Comparison of ENCODE assay signal across 1 cellular context in genomic region chr17:79777166-79777843, GRCh38.
TF ChIP-seq lines count a peak whose summit lies in the region.

No MANE protein-coding gene starts in this region.

TF ChIP-seq in HepG2, 621 proteins besides CTCF, POLR2A, EP300 and RAD21 (continued from another document and continues in another):
- TF ChIP-seq AKAP8 (CRISPR knock-in tag; IDR thresholded peaks at IDR 0.05) = 0 out of 2 replicates have a peak, but pooled peaks have one; percentile 0
- TF ChIP-seq ZNF503 (CRISPR knock-in tag; IDR thresholded peaks at IDR 0.05) = no peak
- no peak for TF ChIP-seq TP53 (CRISPR knock-in tag; conservative IDR thresholded peaks at IDR 0.05)
- TF ChIP-seq MAZ (IDR thresholded peaks at IDR 0.05; ENCODE audit: borderline replicate concordance, low read depth, low read length) = peak; percentile 34; the same call in 1 of the 2 replicates
- no peak for TF ChIP-seq MAZ (CRISPR knock-in tag; IDR thresholded peaks at IDR 0.05; ENCODE audit: low read depth)
- no peak for TF ChIP-seq CEBPB (IDR thresholded peaks at IDR 0.05; ENCODE audit: borderline replicate concordance, low read depth, low read length)
- no peak for TF ChIP-seq NR1H2 (CRISPR knock-in tag; IDR thresholded peaks at IDR 0.05; ENCODE audit: borderline replicate concordance, low read depth)
- TF ChIP-seq ZBTB3 (CRISPR knock-in tag; IDR thresholded peaks at IDR 0.05; ENCODE audit: borderline replicate concordance, low read depth) = no peak
- TF ChIP-seq MIER3 (CRISPR knock-in tag; IDR thresholded peaks at IDR 0.05; ENCODE audit: borderline replicate concordance) = no peak
- 0 out of 2 replicates have a peak, but pooled peaks have one; percentile 51 for TF ChIP-seq ZBTB10 (CRISPR knock-in tag; IDR thresholded peaks at IDR 0.05; ENCODE audit: borderline replicate concordance)
- no peak for TF ChIP-seq CEBPZ (IDR thresholded peaks at IDR 0.05; ENCODE audit: low read length)
- no peak for TF ChIP-seq ZNF225 (CRISPR knock-in tag; IDR thresholded peaks at IDR 0.05)
- no peak for TF ChIP-seq KDM4B (CRISPR knock-in tag; IDR thresholded peaks at IDR 0.05)
- TF ChIP-seq TEAD2 (CRISPR knock-in tag; IDR thresholded peaks at IDR 0.05) = no peak
- no peak for TF ChIP-seq TARDBP (CRISPR knock-in tag; IDR thresholded peaks at IDR 0.05)
- no peak for TF ChIP-seq SIX4 (CRISPR knock-in tag; IDR thresholded peaks at IDR 0.05)
- TF ChIP-seq ELF3 (CRISPR knock-in tag; IDR thresholded peaks at IDR 0.05) = 0 out of 2 replicates have a peak, but pooled peaks have one; percentile 30
- TF ChIP-seq ZNF891 (CRISPR knock-in tag; IDR thresholded peaks at IDR 0.05) = no peak
- no peak for TF ChIP-seq GPBP1L1 (CRISPR knock-in tag; IDR thresholded peaks at IDR 0.05)
- no peak for TF ChIP-seq ZNF557 (CRISPR knock-in tag; IDR thresholded peaks at IDR 0.05)
- no peak for TF ChIP-seq REL (CRISPR knock-in tag; conservative IDR thresholded peaks at IDR 0.05)
- TF ChIP-seq ZNF556 (CRISPR knock-in tag; IDR thresholded peaks at IDR 0.05; ENCODE audit: borderline replicate concordance) = no peak
- TF ChIP-seq ZSCAN5A (CRISPR knock-in tag; IDR thresholded peaks at IDR 0.05; ENCODE audit: borderline replicate concordance) = no peak
- TF ChIP-seq ZNF20 (CRISPR knock-in tag; IDR thresholded peaks at IDR 0.05) = no peak
- TF ChIP-seq ZNF780A (CRISPR knock-in tag; IDR thresholded peaks at IDR 0.05) = no peak
- TF ChIP-seq EHMT2 (IDR thresholded peaks at IDR 0.05; ENCODE audit: borderline replicate concordance, low read depth, low read length) = no peak
- 0 out of 2 replicates have a peak, but pooled peaks have one; percentile 34 for TF ChIP-seq RBAK (CRISPR knock-in tag; IDR thresholded peaks at IDR 0.05)
- TF ChIP-seq ZBTB20 (CRISPR knock-in tag; IDR thresholded peaks at IDR 0.05; ENCODE audit: borderline replicate concordance, low read depth) = peak; percentile 65; the same call in 1 of the 2 replicates
- no peak for TF ChIP-seq PTBP1 (IDR thresholded peaks at IDR 0.05; ENCODE audit: low read depth, low read length, poor library complexity, severe bottlenecking)
- no peak for TF ChIP-seq ZBTB26 (CRISPR knock-in tag; IDR thresholded peaks at IDR 0.05; ENCODE audit: borderline replicate concordance)
- TF ChIP-seq ZBTB14 (CRISPR knock-in tag; IDR thresholded peaks at IDR 0.05) = peak; percentile 36; the same call in 1 of the 2 replicates
- TF ChIP-seq HOXA7 (CRISPR knock-in tag; IDR thresholded peaks at IDR 0.05) = no peak
- no peak for TF ChIP-seq USF2 (IDR thresholded peaks at IDR 0.05; ENCODE audit: low read depth, low read length)
- no peak for TF ChIP-seq USF2 (CRISPR knock-in tag; IDR thresholded peaks at IDR 0.05; ENCODE audit: borderline replicate concordance)
- TF ChIP-seq ZSCAN30 (CRISPR knock-in tag; IDR thresholded peaks at IDR 0.05) = no peak
- 0 out of 2 replicates have a peak, but pooled peaks have one; percentile 13 for TF ChIP-seq THAP8 (CRISPR knock-in tag; IDR thresholded peaks at IDR 0.05; ENCODE audit: borderline replicate concordance)
- no peak for TF ChIP-seq FLYWCH1 (CRISPR knock-in tag; IDR thresholded peaks at IDR 0.05)
- no peak for TF ChIP-seq LBX2 (CRISPR knock-in tag; IDR thresholded peaks at IDR 0.05; ENCODE audit: borderline replicate concordance)
- no peak for TF ChIP-seq ZNF354B (CRISPR knock-in tag; IDR thresholded peaks at IDR 0.05)
- no peak for TF ChIP-seq HNRNPL (IDR thresholded peaks at IDR 0.05; ENCODE audit: low read depth, low read length)
- TF ChIP-seq ZFP62 (CRISPR knock-in tag; IDR thresholded peaks at IDR 0.05) = no peak
- no peak for TF ChIP-seq ZNF678 (CRISPR knock-in tag; IDR thresholded peaks at IDR 0.05)
- no peak for TF ChIP-seq PAX8 (CRISPR knock-in tag; IDR thresholded peaks at IDR 0.05; ENCODE audit: borderline replicate concordance)
- peak; percentile 67 for TF ChIP-seq ASH2L (IDR thresholded peaks at IDR 0.05; ENCODE audit: insufficient read length, low read depth, low read length)
- no peak for TF ChIP-seq ZBTB39 (CRISPR knock-in tag; IDR thresholded peaks at IDR 0.05)
- no peak for TF ChIP-seq ZNF775 (CRISPR knock-in tag; IDR thresholded peaks at IDR 0.05; ENCODE audit: borderline replicate concordance)
- TF ChIP-seq RFXANK (CRISPR knock-in tag; IDR thresholded peaks at IDR 0.05) = no peak
- no peak for TF ChIP-seq PLRG1 (conservative IDR thresholded peaks at IDR 0.05)
